Comparison of ENCODE assay signal across 11 cellular contexts in the genomic region with DNA sequence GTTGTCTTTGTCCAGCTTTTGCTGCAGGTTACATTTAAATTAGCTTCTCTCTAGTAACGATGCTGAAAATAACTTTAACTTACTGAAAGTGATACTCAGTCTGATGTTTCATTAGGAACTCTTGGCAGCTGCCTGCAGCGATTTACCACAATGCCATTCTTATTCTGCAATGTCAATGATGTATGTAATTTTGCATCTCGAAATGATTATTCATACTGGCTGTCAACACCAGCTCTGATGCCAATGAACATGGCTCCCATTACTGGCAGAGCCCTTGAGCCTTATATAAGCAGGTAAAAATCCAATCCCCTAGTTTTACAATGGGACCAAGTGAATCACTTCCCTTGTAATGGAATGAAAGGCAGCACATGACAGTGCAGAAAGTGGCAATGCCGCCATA. TPM values are rescaled to one million over a fixed set of nuclear protein-coding genes. Genes with fewer than 3 reads are reported as not detected.
DNase-seq lines count a peak whose midpoint lies in the region; ATAC-seq, FAIRE-seq and TF ChIP-seq lines count a peak whose summit lies in the region.
"Had no signal": no experiment of that assay in that cellular context is flagged by ENCODE, and none has a peak within 500 bp of the region (broad histone marks: within the 10 kb centered on the region; RNA-seq: fewer than 3 reads in every experiment).

No MANE protein-coding gene starts in this region.

- peak; percentile 60 for ATAC-seq in GM19452 (IDR thresholded peaks at IDR 0.05; ENCODE audit: unreplicated experiment)
- ATAC-seq in HG02938 (IDR thresholded peaks at IDR 0.05; ENCODE audit: unreplicated experiment): peak; percentile 68
- ATAC-seq in heart left ventricle: no peak

- TF ChIP-seq CTCF in mesothelial cell of epicardium (IDR thresholded peaks at IDR 0.05; ENCODE audit: unreplicated experiment) (no peak), osteocyte (IDR thresholded peaks at IDR 0.05) (no peak), heart left ventricle (IDR thresholded peaks at IDR 0.05) (no peak)

- H3K27me3 ChIP-seq in adipocyte (replicated peaks; ENCODE audit: control insufficient read depth, insufficient read depth, low read length) (no peaks in the 10 kb centered on the region), heart left ventricle (no peaks in the 10 kb centered on the region)
- H3K27me3 ChIP-seq: neural progenitor cell had no signal

- H3K27ac Mint-ChIP-seq in mesothelial cell of epicardium: no peak overlapping the region
- H3K27ac Mint-ChIP-seq in osteocyte (ENCODE audit: unreplicated experiment): no peak overlapping the region
- H3K27ac Mint-ChIP-seq: neural progenitor cell had no signal

- H3K4me1 Mint-ChIP-seq in mesothelial cell of epicardium (no peaks in the 10 kb centered on the region), osteocyte (ENCODE audit: unreplicated experiment) (no peaks in the 10 kb centered on the region)
- H3K4me1 Mint-ChIP-seq: neural progenitor cell had no signal

- H3K36me3 ChIP-seq in adipocyte (ENCODE audit: control insufficient read depth, insufficient read depth, low read length, severe bottlenecking): no peaks in the 10 kb centered on the region
- peaks cover 0 to 73% (median 5%) of the 10 kb centered on the region in 9 donors for H3K36me3 ChIP-seq in heart left ventricle
- H3K36me3 ChIP-seq: neural progenitor cell had no signal

- no peak for TF ChIP-seq POLR2A in heart left ventricle (IDR thresholded peaks at IDR 0.05)

- no peak overlapping the region for H3K27ac ChIP-seq in heart left ventricle
- H3K27ac ChIP-seq: neural progenitor cell had no signal

- H3K9ac ChIP-seq in adipocyte (ENCODE audit: low read length): no peak overlapping the region
- H3K9ac ChIP-seq: neural progenitor cell had no signal

- no peaks in the 10 kb centered on the region for H3K4me1 ChIP-seq in adipocyte (ENCODE audit: control insufficient read depth, insufficient read depth, low read length)
- H3K4me1 ChIP-seq in heart left ventricle: no peaks in the 10 kb centered on the region
- H3K4me1 ChIP-seq: neural progenitor cell had no signal

- H3K4me3 ChIP-seq in adipocyte (ENCODE audit: low read length) (no peak overlapping the region), heart left ventricle (no peak overlapping the region)
- H3K4me3 ChIP-seq: neural progenitor cell had no signal

- H3K36me3 Mint-ChIP-seq in mesothelial cell of epicardium (no peaks in the 10 kb centered on the region), osteocyte (ENCODE audit: unreplicated experiment) (no peaks in the 10 kb centered on the region)
- H3K36me3 Mint-ChIP-seq: neural progenitor cell had no signal

- H3K9me3 Mint-ChIP-seq in mesothelial cell of epicardium (no peaks in the 10 kb centered on the region), osteocyte (ENCODE audit: unreplicated experiment) (no peaks in the 10 kb centered on the region)
- H3K9me3 Mint-ChIP-seq: neural progenitor cell had no signal

- H3K9me3 ChIP-seq in adipocyte (ENCODE audit: control insufficient read depth, low read length) (no peaks in the 10 kb centered on the region), heart left ventricle (no peaks in the 10 kb centered on the region)

- H3K4me3 Mint-ChIP-seq in mesothelial cell of epicardium (no peak overlapping the region), osteocyte (ENCODE audit: unreplicated experiment) (no peak overlapping the region)
- H3K4me3 Mint-ChIP-seq: neural progenitor cell had no signal

- intact Hi-C loops in heart left ventricle (cut with DNase I): no loop called here

- DNase-seq in adipocyte (ENCODE audit: low read depth) (peak; percentile 43), mesothelial cell of epicardium (ENCODE audit: low spot score in 2 of 2, unreplicated experiment in 2 of 2) (no peak), osteocyte (ENCODE audit: extremely low spot score, unreplicated experiment) (no peak), heart left ventricle (no peak), germinal center (ENCODE audit: low spot score) (no peak)
- DNase-seq: activated T-cell treated with anti-CD3 and anti-CD28 coated beads, Interleukin-2, amount 50 U/mL, for 1 hour had no signal

- H3K27me3 Mint-ChIP-seq in mesothelial cell of epicardium (ENCODE audit: low read depth) (no peaks in the 10 kb centered on the region), osteocyte (ENCODE audit: unreplicated experiment) (no peaks in the 10 kb centered on the region)

- FAIRE-seq in G401.6 (lab: Jason Lieb, UNC): peak; percentile 99
- FAIRE-seq: colon had no signal

- WGBS in heart left ventricle, 4 donors: 80 to 86% (median 84%) methylated on average over 4 of the region's 4 CpGs

RNA-seq across cellular contexts. Expression of gene MFF, which starts 16.3 kb away (rescaled TPM):
- total RNA-seq in mesothelial cell of epicardium: 90.2 to 93.9 TPM (median 93.3 TPM) in 3 replicates
- 83.4 and 87.2 TPM in 2 replicates for total RNA-seq in osteocyte
- 100 to 1,000 TPM in 2 of 9 donors, 10 to 100 TPM in 7; 62.7 to 117 (median 79.7) TPM for total RNA-seq in heart left ventricle
- polyA plus RNA-seq in heart left ventricle: 10 to 100 TPM; 60.1 to 86.5 TPM

Comparison
In these comparisons a context has a peak if more than half of its experiments do, and no peak if none do; other contexts are left out.
1. ATAC-seq: peak in GM19452 (single experiment) and HG02938 (single experiment); none in heart left ventricle (0 of 4).